Comparison of ENCODE assay signal across 11 cellular contexts in the genomic region with DNA sequence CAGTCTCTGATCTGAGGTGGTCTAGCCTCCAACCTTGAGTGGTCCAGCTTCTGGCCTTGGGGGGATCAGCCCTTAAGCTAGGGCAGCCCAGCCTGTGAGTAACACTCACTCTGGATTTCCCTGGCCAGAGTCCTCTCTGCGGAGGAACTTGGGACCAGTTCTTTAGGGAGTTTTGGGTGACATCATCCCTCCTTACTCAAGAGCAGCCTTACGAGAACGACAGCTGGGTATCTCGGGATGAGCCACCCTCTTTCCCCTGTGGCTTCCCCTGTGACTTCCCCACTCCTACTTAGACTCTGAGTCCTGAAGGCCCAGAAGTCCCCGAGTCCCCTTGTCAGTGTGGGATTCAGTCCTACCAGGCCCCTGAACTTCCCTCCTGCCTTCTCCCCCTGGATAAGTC. TPM values are rescaled to one million over a fixed set of nuclear protein-coding genes. Genes with fewer than 3 reads are reported as not detected.
DNase-seq lines count a peak whose midpoint lies in the region; ATAC-seq and TF ChIP-seq lines count a peak whose summit lies in the region.
"Had no signal": no experiment of that assay in that cellular context is flagged by ENCODE, and none has a peak within 500 bp of the region (broad histone marks: within the 10 kb centered on the region; RNA-seq: fewer than 3 reads in every experiment).

No MANE protein-coding gene starts in this region.

- intact Hi-C loops in ascending aorta (cut with DNase I) (no loop called here), left ventricle myocardium superior (cut with micrococcal nuclease) (no loop called here), natural killer cell (cut with micrococcal nuclease) (no loop called here)

- DNase-seq in ascending aorta (ENCODE audit: low spot score in 2 of 2): peak in 1 of 2 donors; percentile 80
- no peak for DNase-seq in left ventricle myocardium superior
- no peak for DNase-seq in stimulated activated effector memory CD8-positive, alpha-beta T cell treated with anti-CD3 and anti-CD28 coated beads, Interleukin-12 subunit alpha, Interleukin-12 subunit beta, amount 100 ng/mL, for 72 hours (ENCODE audit: low spot score in 2 of 2)
- no peak for DNase-seq in HUDEP-2 (lab: John Stamatoyannopoulos, UW; ENCODE audit: unreplicated experiment in 76 of 76)
- DNase-seq in natural killer cell: no peak
- no peak for DNase-seq in natural killer cell treated with Interleukin-12 subunit alpha and Interleukin-12 subunit beta and Interleukin-15 and Interleukin-18, amount 100 ng/mL, for 72 hours (ENCODE audit: low spot score)
- DNase-seq: activated CD8-positive, alpha-beta memory T cell treated with anti-CD3 and anti-CD28 coated beads for 24 hours; caudate nucleus; NCI-H1436 had no signal

- no peaks in the 10 kb centered on the region for H3K27me3 ChIP-seq in ascending aorta

- peaks cover 32% of the 10 kb centered on the region for H3K4me1 Mint-ChIP-seq in stimulated activated effector memory CD8-positive, alpha-beta T cell treated with anti-CD3 and anti-CD28 coated beads, Interleukin-12 subunit alpha, Interleukin-12 subunit beta, amount 100 ng/mL, for 72 hours
- H3K4me1 Mint-ChIP-seq in natural killer cell: peaks cover 13 to 36% of the 10 kb centered on the region in 2 donors
- H3K4me1 Mint-ChIP-seq in natural killer cell treated with Interleukin-12 subunit alpha and Interleukin-12 subunit beta and Interleukin-15 and Interleukin-18, amount 100 ng/mL, for 72 hours (ENCODE audit: low read depth in 2 of 2): peaks cover 5 to 18% of the 10 kb centered on the region in 2 donors

- peak overlapping the region; percentile 36 for H3K27ac Mint-ChIP-seq in stimulated activated effector memory CD8-positive, alpha-beta T cell treated with anti-CD3 and anti-CD28 coated beads, Interleukin-12 subunit alpha, Interleukin-12 subunit beta, amount 100 ng/mL, for 72 hours
- H3K27ac Mint-ChIP-seq in natural killer cell: no peak overlapping the region
- H3K27ac Mint-ChIP-seq in natural killer cell treated with Interleukin-12 subunit alpha and Interleukin-12 subunit beta and Interleukin-15 and Interleukin-18, amount 100 ng/mL, for 72 hours: no peak overlapping the region

- peak overlapping the region; percentile 43 to 57 for H3K27ac ChIP-seq in ascending aorta

- no peak for TF ChIP-seq CTCF in ascending aorta (IDR thresholded peaks at IDR 0.05)
- no peak for TF ChIP-seq CTCF in natural killer cell (IDR thresholded peaks at IDR 0.05)

- no peaks in the 10 kb centered on the region for H3K36me3 Mint-ChIP-seq in stimulated activated effector memory CD8-positive, alpha-beta T cell treated with anti-CD3 and anti-CD28 coated beads, Interleukin-12 subunit alpha, Interleukin-12 subunit beta, amount 100 ng/mL, for 72 hours
- H3K36me3 Mint-ChIP-seq in natural killer cell: no peaks in the 10 kb centered on the region
- H3K36me3 Mint-ChIP-seq in natural killer cell treated with Interleukin-12 subunit alpha and Interleukin-12 subunit beta and Interleukin-15 and Interleukin-18, amount 100 ng/mL, for 72 hours: no peaks in the 10 kb centered on the region

- no peak overlapping the region for H3K4me3 Mint-ChIP-seq in stimulated activated effector memory CD8-positive, alpha-beta T cell treated with anti-CD3 and anti-CD28 coated beads, Interleukin-12 subunit alpha, Interleukin-12 subunit beta, amount 100 ng/mL, for 72 hours
- H3K4me3 Mint-ChIP-seq in natural killer cell: no peak overlapping the region
- H3K4me3 Mint-ChIP-seq in natural killer cell treated with Interleukin-12 subunit alpha and Interleukin-12 subunit beta and Interleukin-15 and Interleukin-18, amount 100 ng/mL, for 72 hours: no peak overlapping the region

- no peaks in the 10 kb centered on the region for H3K36me3 ChIP-seq in ascending aorta

- peaks cover 5 to 20% of the 10 kb centered on the region in 2 donors for H3K4me1 ChIP-seq in ascending aorta

- H3K9me3 ChIP-seq in ascending aorta: no peaks in the 10 kb centered on the region

- H3K9me3 Mint-ChIP-seq in stimulated activated effector memory CD8-positive, alpha-beta T cell treated with anti-CD3 and anti-CD28 coated beads, Interleukin-12 subunit alpha, Interleukin-12 subunit beta, amount 100 ng/mL, for 72 hours: no peaks in the 10 kb centered on the region
- no peaks in the 10 kb centered on the region for H3K9me3 Mint-ChIP-seq in natural killer cell
- H3K9me3 Mint-ChIP-seq in natural killer cell treated with Interleukin-12 subunit alpha and Interleukin-12 subunit beta and Interleukin-15 and Interleukin-18, amount 100 ng/mL, for 72 hours: no peaks in the 10 kb centered on the region

- H3K4me3 ChIP-seq in ascending aorta: no peak overlapping the region

- peak; percentile 52 for ATAC-seq in GM19025 (IDR thresholded peaks at IDR 0.05; ENCODE audit: low read depth, unreplicated experiment)
- peak; percentile 56 for ATAC-seq in left ventricle myocardium superior
- ATAC-seq in stimulated activated effector memory CD8-positive, alpha-beta T cell treated with anti-CD3 and anti-CD28 coated beads, Interleukin-12 subunit alpha, Interleukin-12 subunit beta, amount 100 ng/mL, for 72 hours: peak; percentile 27
- no peak for ATAC-seq in GM18511 (IDR thresholded peaks at IDR 0.05; ENCODE audit: unreplicated experiment)
- ATAC-seq in natural killer cell: no peak
- ATAC-seq in natural killer cell treated with Interleukin-12 subunit alpha and Interleukin-12 subunit beta and Interleukin-15 and Interleukin-18, amount 100 ng/mL, for 72 hours: no peak

- peaks cover 0 to 8% of the 10 kb centered on the region in 2 donors for H3K27me3 Mint-ChIP-seq in natural killer cell (ENCODE audit: low read depth in 2 of 2)
- no peaks in the 10 kb centered on the region for H3K27me3 Mint-ChIP-seq in natural killer cell treated with Interleukin-12 subunit alpha and Interleukin-12 subunit beta and Interleukin-15 and Interleukin-18, amount 100 ng/mL, for 72 hours

RNA-seq across cellular contexts. Expression of a gene that starts 10.2 kb away (rescaled TPM):
- total RNA-seq in ascending aorta (407 TPM), left ventricle myocardium superior (56.6 TPM), natural killer cell (100 to 1,000 TPM; 135 to 214 (median 189) TPM)
- total RNA-seq in natural killer cell treated with Interleukin-12 subunit alpha and Interleukin-12 subunit beta and Interleukin-15 and Interleukin-18, amount 100 ng/mL, for 72 hours: 1 to 10 TPM; 2.8 to 4.8 TPM

Comparison
In these comparisons a context has a peak if more than half of its experiments do, and no peak if none do; other contexts are left out.
1. ATAC-seq: peak in GM19025 (single experiment), left ventricle myocardium superior (single experiment) and stimulated activated effector memory CD8-positive, alpha-beta T cell treated with anti-CD3 and anti-CD28 coated beads, Interleukin-12 subunit alpha, Interleukin-12 subunit beta, amount 100 ng/mL, for 72 hours (single experiment); none in GM18511 (single experiment), natural killer cell (0 of 3) and natural killer cell treated with Interleukin-12 subunit alpha and Interleukin-12 subunit beta and Interleukin-15 and Interleukin-18, amount 100 ng/mL, for 72 hours (0 of 2).